1 cellular context compared by ENCODE assay signal in the genomic region with DNA sequence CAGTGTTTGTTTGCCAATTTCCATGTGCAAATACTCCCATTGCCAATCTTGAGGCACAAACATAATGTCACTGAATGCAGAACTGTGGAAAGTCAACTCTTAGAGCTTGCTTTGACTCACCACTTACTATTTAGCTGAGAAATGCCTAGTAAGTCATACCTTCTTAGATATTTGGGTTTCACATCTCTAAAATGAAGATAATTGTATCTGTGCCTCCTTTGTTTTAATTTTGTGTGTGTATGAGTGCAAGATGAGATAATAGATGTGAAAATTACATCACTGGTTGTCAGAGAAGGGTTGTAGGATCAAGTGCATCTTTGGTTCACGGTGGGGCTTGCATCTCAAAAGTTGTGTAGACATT.
TF ChIP-seq lines count a peak whose summit lies in the region.

No MANE protein-coding gene starts in this region.

TF ChIP-seq in GM12878, 131 proteins besides CTCF, POLR2A, EP300 and RAD21 (continued from another document):
- TF ChIP-seq, protein P1, sequence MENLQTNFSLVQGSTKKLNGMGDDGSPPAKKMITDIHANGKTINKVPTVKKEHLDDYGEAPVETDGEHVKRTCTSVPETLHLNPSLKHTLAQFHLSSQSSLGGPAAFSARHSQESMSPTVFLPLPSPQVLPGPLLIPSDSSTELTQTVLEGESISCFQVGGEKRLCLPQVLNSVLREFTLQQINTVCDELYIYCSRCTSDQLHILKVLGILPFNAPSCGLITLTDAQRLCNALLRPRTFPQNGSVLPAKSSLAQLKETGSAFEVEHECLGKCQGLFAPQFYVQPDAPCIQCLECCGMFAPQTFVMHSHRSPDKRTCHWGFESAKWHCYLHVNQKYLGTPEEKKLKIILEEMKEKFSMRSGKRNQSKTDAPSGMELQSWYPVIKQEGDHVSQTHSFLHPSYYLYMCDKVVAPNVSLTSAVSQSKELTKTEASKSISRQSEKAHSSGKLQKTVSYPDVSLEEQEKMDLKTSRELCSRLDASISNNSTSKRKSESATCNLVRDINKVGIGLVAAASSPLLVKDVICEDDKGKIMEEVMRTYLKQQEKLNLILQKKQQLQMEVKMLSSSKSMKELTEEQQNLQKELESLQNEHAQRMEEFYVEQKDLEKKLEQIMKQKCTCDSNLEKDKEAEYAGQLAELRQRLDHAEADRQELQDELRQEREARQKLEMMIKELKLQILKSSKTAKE (IDR thresholded peaks at IDR 0.05; ENCODE audit: low read depth, poor library complexity, severe bottlenecking) = no peak
